ENCODE assay signal across 9 cellular contexts in genomic region chr16:16021646-16021987, GRCh38.
DNase-seq lines count a peak whose midpoint lies in the region; ATAC-seq and TF ChIP-seq lines count a peak whose summit lies in the region.
"Had no signal": no experiment of that assay in that cellular context is flagged by ENCODE, and none has a peak within 500 bp of the region (broad histone marks: within the 10 kb centered on the region; RNA-seq: fewer than 3 reads in every experiment).

No MANE protein-coding gene starts in this region.

- peaks cover 14% of the 10 kb centered on the region for H3K36me3 Mint-ChIP-seq in neural progenitor cell

- DNase-seq in left ventricle myocardium inferior, result no peak
- no peak for DNase-seq in left cardiac atrium
- no peak for DNase-seq in coronary artery (ENCODE audit: low spot score)
- DNase-seq in neural progenitor cell (ENCODE audit: low spot score), result no peak
- no peak for DNase-seq in NCI-H524 treated with DMSO at 0.1 percent for 48 hours (lab: John Stamatoyannopoulos, UW)
- DNase-seq in SIG-M5 (lab: John Stamatoyannopoulos, UW), result no peak
- DNase-seq: NCI-H2029 treated with DMSO at 0.1 percent for 48 hours had no signal

- no peak overlapping the region for H3K27ac Mint-ChIP-seq in neural progenitor cell

- H3K4me1 ChIP-seq in left ventricle myocardium inferior (peaks cover 46% of the 10 kb centered on the region), neural progenitor cell (peaks cover 11% of the 10 kb centered on the region), urinary bladder (ENCODE audit: insufficient read depth) (peaks cover 6% of the 10 kb centered on the region)

- peaks cover 5% of the 10 kb centered on the region for H3K27me3 Mint-ChIP-seq in neural progenitor cell (ENCODE audit: insufficient read depth, low read depth)

- H3K4me2 ChIP-seq in neural progenitor cell, result no peak overlapping the region

- peak overlapping the region; percentile 21 for H3K4me3 Mint-ChIP-seq in neural progenitor cell

- no peaks in the 10 kb centered on the region for H3K9me3 Mint-ChIP-seq in neural progenitor cell

- intact Hi-C loops in left ventricle myocardium inferior (cut with micrococcal nuclease), result no loop called here
- intact Hi-C loops in left cardiac atrium (cut with DNase I), result loop anchor here in 1 of 2 donors (10.0 kb wide), 2 partner anchors 103 to 147 kb away; no protein-coding TSS in a partner anchor

- H4K20me1 ChIP-seq in neural progenitor cell (ENCODE audit: low read depth), result peaks cover 11% of the 10 kb centered on the region

- H3K9me3 ChIP-seq in left ventricle myocardium inferior (replicated peaks) (no peaks in the 10 kb centered on the region), neural progenitor cell (ENCODE audit: low read depth) (no peaks in the 10 kb centered on the region)

- no peak for TF ChIP-seq CTCF in left ventricle myocardium inferior (IDR thresholded peaks at IDR 0.05; ENCODE audit: borderline replicate concordance)
- TF ChIP-seq CTCF in coronary artery (IDR thresholded peaks at IDR 0.05), result no peak
- no peak for TF ChIP-seq CTCF in neural progenitor cell (IDR thresholded peaks at IDR 0.05)

- no peaks in the 10 kb centered on the region for H3K79me2 ChIP-seq in neural progenitor cell (ENCODE audit: low read depth)

- no peak overlapping the region for H3K9ac ChIP-seq in neural progenitor cell

- H2AFZ ChIP-seq in neural progenitor cell (replicated peaks), result no peak overlapping the region

- peaks cover 28% of the 10 kb centered on the region for H3K36me3 ChIP-seq in left ventricle myocardium inferior
- no peaks in the 10 kb centered on the region for H3K36me3 ChIP-seq in neural progenitor cell
- H3K36me3 ChIP-seq in urinary bladder (ENCODE audit: insufficient read depth), result no peaks in the 10 kb centered on the region

- H3K4me3 ChIP-seq in left ventricle myocardium inferior, result no peak overlapping the region
- peak overlapping the region; percentile 6 for H3K4me3 ChIP-seq in coronary artery
- no peak overlapping the region for H3K4me3 ChIP-seq in neural progenitor cell
- no peak overlapping the region for H3K4me3 ChIP-seq in urinary bladder (ENCODE audit: low read depth, low read length)

- H3K27me3 ChIP-seq in left ventricle myocardium inferior (ENCODE audit: low read depth), result no peaks in the 10 kb centered on the region
- H3K27me3 ChIP-seq in neural progenitor cell, result no peaks in the 10 kb centered on the region

- WGBS in urinary bladder, result 53% methylated on average over 9 of the region's 9 CpGs

- H3K27ac ChIP-seq in left ventricle myocardium inferior (replicated peaks) (peak overlapping the region; percentile 79), coronary artery (peak overlapping the region; percentile 85 to 91), neural progenitor cell (no peak overlapping the region), urinary bladder (ENCODE audit: low read depth) (peak overlapping the region; percentile 40)

- peaks cover 21% of the 10 kb centered on the region for H3K4me1 Mint-ChIP-seq in neural progenitor cell

- ATAC-seq in left cardiac atrium, result no peak
- no peak for ATAC-seq in GM18870 (IDR thresholded peaks at IDR 0.05; ENCODE audit: unreplicated experiment)

- peaks cover 11% of the 10 kb centered on the region for H3F3A ChIP-seq in neural progenitor cell (ENCODE audit: low read depth)
